18 cellular contexts compared by ENCODE assay signal in the genomic region with DNA sequence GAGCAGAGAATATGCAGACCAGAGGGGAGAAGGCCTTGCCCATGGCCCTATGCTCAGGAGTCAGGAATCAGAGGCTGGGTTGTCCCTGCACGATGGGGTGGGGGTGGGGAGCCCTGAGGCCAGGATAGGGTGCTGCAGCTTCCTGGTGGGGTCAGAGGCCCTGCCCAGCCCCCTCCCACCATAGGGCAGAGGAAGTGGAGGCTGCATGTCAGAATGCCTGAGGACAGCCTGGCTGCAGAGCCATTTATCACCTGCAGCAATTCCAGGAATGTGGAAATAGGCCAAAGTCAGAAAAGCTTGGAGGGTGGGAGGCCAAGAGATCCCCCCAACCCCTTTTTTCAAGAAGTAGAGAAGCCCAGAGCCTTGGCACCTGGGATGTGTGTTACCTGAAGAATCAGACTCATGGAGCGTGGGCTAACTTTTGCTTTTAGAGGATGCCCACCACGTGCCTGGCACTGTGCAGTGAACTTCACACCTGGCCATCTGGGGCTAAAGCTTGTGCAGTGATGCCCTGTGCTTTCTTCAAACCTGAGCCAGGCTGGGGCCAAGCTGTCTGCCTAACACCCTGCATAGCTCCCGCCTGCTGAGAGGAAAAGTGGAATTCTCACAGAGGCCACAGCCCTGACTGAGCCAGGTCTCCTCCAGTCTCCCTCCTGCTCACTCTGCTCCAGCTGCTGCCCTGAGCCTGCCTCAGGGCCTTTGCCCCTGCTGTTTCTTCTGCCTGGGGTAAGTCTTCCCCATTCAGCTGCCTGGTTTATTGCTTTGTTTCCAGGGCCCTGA.
DNase-seq lines count a peak whose midpoint lies in the region; ATAC-seq and TF ChIP-seq lines count a peak whose summit lies in the region.
"Had no signal": no experiment of that assay in that cellular context is flagged by ENCODE, and none has a peak within 500 bp of the region (broad histone marks: within the 10 kb centered on the region; RNA-seq: fewer than 3 reads in every experiment).

No MANE protein-coding gene starts in this region.

- peak overlapping the region; percentile 9 for H3K4me2 ChIP-seq in trophoblast cell (ENCODE audit: low read length)

- H3K4me3 Mint-ChIP-seq in endodermal cell = no peak overlapping the region

- ATAC-seq in GM18870 (IDR thresholded peaks at IDR 0.05; ENCODE audit: unreplicated experiment) = no peak

- H3K36me3 Mint-ChIP-seq in endodermal cell (ENCODE audit: low read depth) = no peaks in the 10 kb centered on the region

- H4K12ac ChIP-seq in trophoblast cell (ENCODE audit: low read depth, low read length) = no peak overlapping the region

- no peak overlapping the region for H3K18ac ChIP-seq in trophoblast cell (ENCODE audit: low read length)

- H3K4me1 Mint-ChIP-seq in endodermal cell = peaks cover 11% of the 10 kb centered on the region

- H3K9ac ChIP-seq in endodermal cell (ENCODE audit: extremely low read depth, low read length, poor library complexity, severe bottlenecking) (no peak overlapping the region), trophoblast cell (ENCODE audit: low read length) (no peak overlapping the region)

- H4K91ac ChIP-seq in trophoblast cell (ENCODE audit: low read depth, low read length) = no peak overlapping the region

- TF ChIP-seq CTCF in NB4 (IDR thresholded peaks at IDR 0.05; ENCODE audit: low read depth, low read length) = no peak
- no peak for TF ChIP-seq CTCF in endodermal cell (conservative IDR thresholded peaks at IDR 0.05)

- H2AFZ ChIP-seq in trophoblast cell (ENCODE audit: insufficient read depth, low read length, poor library complexity) = no peak overlapping the region

- no peak overlapping the region for H3K4ac ChIP-seq in trophoblast cell (ENCODE audit: low read depth, low read length)

- TF ChIP-seq POLR2A in NB4 (IDR thresholded peaks at IDR 0.05; ENCODE audit: extremely low read depth, insufficient read length) = no peak

- peaks cover 3% of the 10 kb centered on the region for H3K79me1 ChIP-seq in trophoblast cell (ENCODE audit: low read length)

- H4K8ac ChIP-seq in trophoblast cell (ENCODE audit: low read depth, low read length) = no peak overlapping the region

- no peak overlapping the region for H3K14ac ChIP-seq in trophoblast cell (ENCODE audit: low read length)

- H2BK5ac ChIP-seq in trophoblast cell (ENCODE audit: low read depth, low read length, poor library complexity) = no peak overlapping the region

- H2BK120ac ChIP-seq in trophoblast cell (ENCODE audit: insufficient read depth, low read length, poor library complexity) = no peak overlapping the region

- H3K4me1 ChIP-seq in endodermal cell (ENCODE audit: control insufficient read depth, insufficient read depth, low read length) (peaks cover 7% of the 10 kb centered on the region), trophoblast cell (ENCODE audit: control insufficient read depth in 1 of 2, insufficient read depth in 2 of 2, low read length in 2 of 2) (peaks cover 13% of the 10 kb centered on the region in 2 experiments)
- H3K4me1 ChIP-seq: right atrium auricular region, suprapubic skin had no signal

- H3K9me3 ChIP-seq in endodermal cell (ENCODE audit: control insufficient read depth, low read length) (no peaks in the 10 kb centered on the region), trophoblast cell (ENCODE audit: insufficient read depth, low read depth, low read length) (peaks cover 2% of the 10 kb centered on the region)
- H3K9me3 ChIP-seq: suprapubic skin had no signal

- no peaks in the 10 kb centered on the region for H3K36me3 ChIP-seq in H7 (replicated peaks; ENCODE audit: control insufficient read depth, insufficient read depth, low read length)
- no peaks in the 10 kb centered on the region for H3K36me3 ChIP-seq in endodermal cell (ENCODE audit: control insufficient read depth, insufficient read depth, low read length)
- H3K36me3 ChIP-seq in trophoblast cell (ENCODE audit: control insufficient read depth in 1 of 2, insufficient read depth in 2 of 2, low read length in 2 of 2) = no peaks in the 10 kb centered on the region
- H3K36me3 ChIP-seq: right atrium auricular region, suprapubic skin had no signal

- H2BK12ac ChIP-seq in trophoblast cell (ENCODE audit: low read length) = no peak overlapping the region

- H3K9me3 Mint-ChIP-seq in endodermal cell = no peaks in the 10 kb centered on the region

- H3K27me3 Mint-ChIP-seq in endodermal cell (ENCODE audit: insufficient read depth) = peaks cover 2% of the 10 kb centered on the region

- peak overlapping the region; percentile 21 for H3K27ac Mint-ChIP-seq in endodermal cell

- no peak overlapping the region for H3K23ac ChIP-seq in trophoblast cell (ENCODE audit: low read length)

- WGBS in endodermal cell (ENCODE audit: insufficient coverage in 1 of 2, insufficient read length in 1 of 2), 2 experiments = 70 to 90% methylated on average over 2 to 4 of the region's 4 CpGs
- WGBS in trophoblast cell (ENCODE audit: extremely low coverage, insufficient coverage, insufficient read length) = no CpG with 5 or more reads among the region's 4 CpGs

- DNase-seq in H7 (peak; percentile 74), NB4 (ENCODE audit: low read depth) (peak; percentile 65), endodermal cell (peak; percentile 87), trophoblast cell (peak; percentile 20 to 51), C1 segment of cervical spinal cord (lab: John Stamatoyannopoulos, UW) (no peak)
- DNase-seq in activated naive CD4-positive, alpha-beta T cell (lab: John Stamatoyannopoulos, UW) = no peak
- DNase-seq: activated CD4-positive, alpha-beta T cell treated with anti-CD3 and anti-CD28 coated beads for 4 hours; activated T-cell treated with anti-CD3 and anti-CD28 coated beads, Interleukin-2, amount 50 U/mL, for 48 hours; GOT3; IMR-90; NCI-H1417; NCI-H2227 treated with DMSO at 0.1 percent for 48 hours; NK-92 treated with Interleukin-12 subunit alpha and Interleukin-12 subunit beta, amount 100 ng/mL, for 24 hours; SHP77; T-helper 2 cell had no signal

- H3K4me3 ChIP-seq in H7 (ENCODE audit: insufficient read depth, low read depth, low read length) = no peak overlapping the region
- no peak overlapping the region for H3K4me3 ChIP-seq in NB4 (ENCODE audit: low read depth, low read length)
- H3K4me3 ChIP-seq in endodermal cell (ENCODE audit: low read length) = no peak overlapping the region
- H3K4me3 ChIP-seq in trophoblast cell (ENCODE audit: low read depth, low read length) = no peak overlapping the region
- H3K4me3 ChIP-seq: right atrium auricular region, suprapubic skin had no signal

- no peaks in the 10 kb centered on the region for H3K79me2 ChIP-seq in trophoblast cell (ENCODE audit: control insufficient read depth, insufficient read depth, low read length, poor library complexity)

- H3K27ac ChIP-seq in endodermal cell (ENCODE audit: low read depth, low read length) (peak overlapping the region; percentile 8), trophoblast cell (ENCODE audit: low read depth, low read length) (peak overlapping the region; percentile 45)
- H3K27ac ChIP-seq: right atrium auricular region, suprapubic skin had no signal

- no peak overlapping the region for H2AK5ac ChIP-seq in trophoblast cell (ENCODE audit: low read length)

- no peaks in the 10 kb centered on the region for H3K27me3 ChIP-seq in H7 (ENCODE audit: control insufficient read depth, insufficient read depth, low read length)
- no peaks in the 10 kb centered on the region for H3K27me3 ChIP-seq in endodermal cell (ENCODE audit: control insufficient read depth, insufficient read depth, low read length, poor library complexity, severe bottlenecking)
- no peaks in the 10 kb centered on the region for H3K27me3 ChIP-seq in trophoblast cell (ENCODE audit: insufficient read depth, low read length)
- H3K27me3 ChIP-seq: right atrium auricular region had no signal

Comparison
In these comparisons a context has a peak if more than half of its experiments do, and no peak if none do; other contexts are left out.
1. DNase-seq: peak in H7 (single experiment), NB4 (single experiment), endodermal cell (single experiment) and trophoblast cell (2 of 2); none in activated naive CD4-positive, alpha-beta T cell (0 of 4) and C1 segment of cervical spinal cord (0 of 14).